1 cellular context compared by ENCODE assay signal in genomic region chr3:83435173-83435572, GRCh38.
TF ChIP-seq lines count a peak whose summit lies in the region.

No MANE protein-coding gene starts in this region.

TF ChIP-seq in H1, 55 proteins besides CTCF, POLR2A, EP300 and RAD21:
- no peak for TF ChIP-seq BACH1 (IDR thresholded peaks at IDR 0.05; ENCODE audit: low read length)
- TF ChIP-seq USF2 (IDR thresholded peaks at IDR 0.05; ENCODE audit: low read length), result no peak
- no peak for TF ChIP-seq ATF2 (IDR thresholded peaks at IDR 0.05; ENCODE audit: low read length)
- TF ChIP-seq CHD1 (IDR thresholded peaks at IDR 0.05; ENCODE audit: low read depth, low read length), result no peak
- no peak for TF ChIP-seq TAF1 (IDR thresholded peaks at IDR 0.05; ENCODE audit: low read depth, low read length)
- TF ChIP-seq POU5F1 (IDR thresholded peaks at IDR 0.05; ENCODE audit: low read depth, low read length), result no peak
- no peak for TF ChIP-seq CHD2 (IDR thresholded peaks at IDR 0.05; ENCODE audit: low read length)
- TF ChIP-seq SUZ12 (IDR thresholded peaks at IDR 0.05; ENCODE audit: low read length), result no peak
- no peak for TF ChIP-seq GTF2F1 (IDR thresholded peaks at IDR 0.05; ENCODE audit: borderline replicate concordance, low read depth, low read length)
- TF ChIP-seq POLR2AphosphoS5 (IDR thresholded peaks at IDR 0.05; ENCODE audit: low read depth, low read length), result no peak
- TF ChIP-seq NRF1 (IDR thresholded peaks at IDR 0.05; ENCODE audit: low read depth, low read length), result no peak
- TF ChIP-seq CREB1 (IDR thresholded peaks at IDR 0.05), result no peak
- no peak for TF ChIP-seq NANOG (IDR thresholded peaks at IDR 0.05; ENCODE audit: insufficient read depth, low read depth, low read length, poor library complexity, severe bottlenecking)
- TF ChIP-seq ATF3 (IDR thresholded peaks at IDR 0.05; ENCODE audit: insufficient read depth, low read depth, low read length), result no peak
- no peak for TF ChIP-seq RXRA (IDR thresholded peaks at IDR 0.05; ENCODE audit: insufficient read depth, low read depth, low read length)
- no peak for TF ChIP-seq PHF8 (conservative IDR thresholded peaks at IDR 0.05; ENCODE audit: low read depth, low read length)
- no peak for TF ChIP-seq SP2 (IDR thresholded peaks at IDR 0.05; ENCODE audit: low read length)
- TF ChIP-seq GABPA (IDR thresholded peaks at IDR 0.05; ENCODE audit: borderline replicate concordance, insufficient read depth, low read length), result no peak
- TF ChIP-seq SIN3A (conservative IDR thresholded peaks at IDR 0.05 in 1 of 2, IDR thresholded peaks at IDR 0.05 in 1 of 2; ENCODE audit: low read depth in 1 of 2, low read length in 2 of 2), result no peak
